ENCODE assay signal across 28 cellular contexts in the genomic region with DNA sequence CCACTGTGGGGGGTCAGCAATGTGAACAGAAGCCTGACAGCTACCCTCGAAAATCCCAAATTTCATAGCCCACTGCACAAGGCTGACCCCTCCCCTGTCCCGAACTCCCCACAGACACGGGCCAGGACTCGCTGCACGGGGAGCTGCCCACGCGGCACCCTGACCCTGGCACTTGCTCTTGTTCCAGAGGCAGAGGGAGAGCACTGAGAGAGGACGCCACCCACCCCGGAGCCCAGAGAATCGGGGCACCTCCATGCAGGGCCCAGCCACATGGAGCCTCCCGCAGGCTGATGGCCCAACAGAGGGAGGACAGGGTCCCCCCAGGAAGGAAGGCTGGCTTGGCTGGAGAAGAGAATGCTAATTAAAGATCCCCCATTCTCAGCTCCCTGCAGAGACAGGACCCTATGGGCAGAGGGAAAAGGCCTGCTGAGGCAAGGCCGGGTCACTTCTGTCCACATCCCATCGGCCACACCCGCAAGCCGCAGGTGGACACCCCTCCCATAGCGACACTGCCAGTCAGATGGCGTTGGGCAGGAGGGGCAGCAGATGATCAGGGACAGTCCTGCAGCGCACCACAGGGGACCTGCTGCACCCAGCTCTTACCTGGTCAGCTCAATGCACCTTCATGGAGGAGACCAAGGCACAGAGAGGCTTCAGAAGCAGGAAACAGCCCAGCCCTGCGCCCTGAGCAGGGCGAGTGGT.
"Had no signal": no experiment of that assay in that cellular context is flagged by ENCODE, and none has a peak within 500 bp of the region (broad histone marks: within the 10 kb centered on the region; RNA-seq: fewer than 3 reads in every experiment).

No MANE protein-coding gene starts in this region.

- H3K9me3 ChIP-seq: adrenal gland, esophagus squamous epithelium, gastroesophageal sphincter, heart right ventricle had no signal

- H3K36me3 ChIP-seq: adrenal gland, heart right ventricle had no signal

- H3K27ac ChIP-seq: adrenal gland, epithelial cell of prostate, esophagus squamous epithelium, gastroesophageal sphincter, heart right ventricle had no signal

- DNase-seq: activated CD4-positive, alpha-beta memory T cell treated with anti-CD3 and anti-CD28 coated beads for 36 hours; activated CD4-positive, alpha-beta T cell treated with anti-CD3 and anti-CD28 coated beads for 36 hours; activated CD4-positive, alpha-beta T cell treated with anti-CD3 and anti-CD28 coated beads, Interleukin-2, amount 10 ng/mL, durations not matched to agents 24 days and 14 days; activated CD4-positive, CD25-positive, alpha-beta regulatory T cell; activated CD4-positive, CD25-positive, alpha-beta regulatory T cell treated with anti-CD3 and anti-CD28 coated beads, Interleukin-2, amount 50 U/mL, for 72 hours; activated CD8-positive, alpha-beta memory T cell treated with anti-CD3 and anti-CD28 coated beads, Interleukin-2, amount 10 ng/mL, durations not matched to agents 7 days and 5 days; activated CD8-positive, alpha-beta memory T cell treated with anti-CD3 and anti-CD28 coated beads, Interleukin-2, amount 50 U/mL, for 4 hours; activated CD8-positive, alpha-beta T cell treated with anti-CD3 and anti-CD28 coated beads, Interleukin-2, amount 10 ng/mL, durations not matched to agents 7 days and 5 days; activated effector memory CD4-positive, alpha-beta T cell treated with anti-CD3 and anti-CD28 coated beads, Interleukin-2, amount 50 U/mL, for 16 hours; activated naive CD4-positive, alpha-beta T cell treated with anti-CD3 and anti-CD28 coated beads for 36 hours; activated naive CD8-positive, alpha-beta T cell treated with anti-CD3 and anti-CD28 coated beads for 36 hours; activated naive CD8-positive, alpha-beta T cell treated with anti-CD3 and anti-CD28 coated beads, Interleukin-2, amount 50 U/mL, for 24 hours; activated T-cell treated with anti-CD3 and anti-CD28 coated beads, Interleukin-2, amount 50 U/mL, for 1 hour; activated T-cell treated with anti-CD3 and anti-CD28 coated beads, Interleukin-2, amount 50 U/mL, for 48 hours; amygdala; aorta; caudate nucleus; cortex of kidney; effector CD8-positive, alpha-beta T cell; esophagus squamous epithelium; foreskin melanocyte; heart right ventricle; T-helper 17 cell; T1000 had no signal

- H3K4me1 ChIP-seq: adrenal gland, esophagus squamous epithelium, gastroesophageal sphincter, heart right ventricle had no signal

- H3K4me3 ChIP-seq: body of pancreas, esophagus squamous epithelium, gastroesophageal sphincter, heart right ventricle had no signal

- ATAC-seq: activated CD4-positive, alpha-beta T cell treated with anti-CD3 and anti-CD28 coated beads for 36 hours; activated CD8-positive, alpha-beta memory T cell treated with anti-CD3 and anti-CD28 coated beads, Interleukin-2, amount 10 ng/mL, durations not matched to agents 7 days and 5 days; activated CD8-positive, alpha-beta T cell treated with anti-CD3 and anti-CD28 coated beads, Interleukin-2, amount 10 ng/mL, durations not matched to agents 7 days and 5 days; activated naive CD8-positive, alpha-beta T cell treated with anti-CD3 and anti-CD28 coated beads, Interleukin-2, amount 50 U/mL, for 24 hours; gastroesophageal sphincter; heart right ventricle; T-helper 17 cell had no signal

- H3K27me3 ChIP-seq: adrenal gland, body of pancreas, gastroesophageal sphincter had no signal
